Comparison of ENCODE assay signal across 29 cellular contexts in genomic region chr20:53438368-53438767, GRCh38.
"Had no signal": no experiment of that assay in that cellular context is flagged by ENCODE, and none has a peak within 500 bp of the region (broad histone marks: within the 10 kb centered on the region; RNA-seq: fewer than 3 reads in every experiment).

No MANE protein-coding gene starts in this region.

- H3K4me3 ChIP-seq: stomach, suprapubic skin, testis, thoracic aorta, thyroid gland, tibial artery, tibial nerve, transverse colon, upper lobe of left lung, upper lobe of right lung, uterus, vagina had no signal

- DNase-seq: stimulated activated CD4-positive, alpha-beta T cell treated with anti-CD3 and anti-CD28 coated beads, Interleukin-2, amount 100 ng/mL, for 48 hours; stimulated activated CD4-positive, alpha-beta T cell treated with anti-CD3 and anti-CD28 coated beads, Interleukin-4, amount 100 ng/mL, for 1 hour; stimulated activated CD4-positive, alpha-beta T cell treated with anti-CD3 and anti-CD28 coated beads, Interleukin-4, amount 100 ng/mL, for 24 hours; stimulated activated CD4-positive, alpha-beta T cell treated with anti-CD3 and anti-CD28 coated beads, Interleukin-4, amount 100 ng/mL, for 4 hours; stimulated activated CD8-positive, alpha-beta memory T cell treated with anti-CD3 and anti-CD28 coated beads, Interleukin-4, amount 100 ng/mL, for 48 hours; stimulated activated naive B cell treated with anti-CD40 and anti-IgM and Interleukin-4, amounts not matched to agents 10 μg/mL and 1 μg/mL and 100 μg/mL, for 72 hours; stimulated activated naive CD4-positive, alpha-beta T cell; stimulated activated naive CD4-positive, alpha-beta T cell treated with Interleukin-2 at 50 U/mL for 16 hours; stimulated activated naive CD8-positive, alpha-beta T cell treated with anti-CD3 and anti-CD28 coated beads, Interleukin-15, amount 100 ng/mL, for 72 hours; stimulated activated naive CD8-positive, alpha-beta T cell treated with anti-CD3 and anti-CD28 coated beads, Interleukin-15, Interleukin-2, amounts not matched to agents 100 U/mL and 50 U/mL, for 24 hours; stomach; substantia nigra; testis; thyroid gland; tibial artery; transverse colon; trophoblast cell; upper lobe of right lung; uterus had no signal

- H3K9me3 ChIP-seq: stomach, suprapubic skin, testis, thoracic aorta, thyroid gland, tibial artery, tibial nerve, transverse colon, upper lobe of left lung, upper lobe of right lung, uterus, vagina had no signal

- H3K27me3 Mint-ChIP-seq: stimulated activated naive CD8-positive, alpha-beta T cell treated with anti-CD3 and anti-CD28 coated beads, Interleukin-15, amount 100 ng/mL, for 72 hours; type B pancreatic cell had no signal

- H3K27ac ChIP-seq: stomach, suprapubic skin, thoracic aorta, thyroid gland, tibial artery, tibial nerve, transverse colon, upper lobe of left lung, upper lobe of right lung, uterus, vagina had no signal

- H3K27me3 ChIP-seq: stomach, suprapubic skin, testis, thyroid gland, tibial artery, tibial nerve, transverse colon, upper lobe of left lung, upper lobe of right lung, uterus, vagina had no signal

- ATAC-seq: stimulated activated effector memory CD8-positive, alpha-beta T cell treated with anti-CD3 and anti-CD28 coated beads, Interleukin-12 subunit alpha, Interleukin-12 subunit beta, amount 100 ng/mL, for 72 hours; stimulated activated memory B cell treated with anti-CD40 and anti-IgM and Interleukin-4, amounts not matched to agents 10 μg/mL and 1 μg/mL and 100 μg/mL, for 72 hours; stimulated activated naive B cell treated with anti-CD40 and anti-IgM and Interleukin-4, amounts not matched to agents 10 μg/mL and 1 μg/mL and 100 μg/mL, for 72 hours; stimulated activated naive CD8-positive, alpha-beta T cell treated with anti-CD3 and anti-CD28 coated beads, Interleukin-15, amount 100 ng/mL, for 72 hours; stimulated activated naive CD8-positive, alpha-beta T cell treated with anti-CD3 and anti-CD28 coated beads, Interleukin-15, Interleukin-2, amounts not matched to agents 100 U/mL and 50 U/mL, for 24 hours; upper lobe of right lung had no signal

- H3K4me1 ChIP-seq: stomach, tibial artery, tibial nerve, transverse colon, upper lobe of left lung, upper lobe of right lung, uterus had no signal

- H3K36me3 ChIP-seq: stomach, suprapubic skin, thoracic aorta, thyroid gland, tibial artery, tibial nerve, transverse colon, upper lobe of left lung, upper lobe of right lung, uterus, vagina had no signal

- H3K36me3 Mint-ChIP-seq: stimulated activated effector memory CD8-positive, alpha-beta T cell treated with anti-CD3 and anti-CD28 coated beads, Interleukin-12 subunit alpha, Interleukin-12 subunit beta, amount 100 ng/mL, for 72 hours had no signal

- H3K9me3 Mint-ChIP-seq: stimulated activated effector memory CD8-positive, alpha-beta T cell treated with anti-CD3 and anti-CD28 coated beads, Interleukin-12 subunit alpha, Interleukin-12 subunit beta, amount 100 ng/mL, for 72 hours; stimulated activated naive CD8-positive, alpha-beta T cell treated with anti-CD3 and anti-CD28 coated beads, Interleukin-15, Interleukin-2, amounts not matched to agents 100 ng/mL and 50 ng/mL, for 24 hours; type B pancreatic cell had no signal

- FAIRE-seq: urothelium cell line had no signal

- H3K27ac Mint-ChIP-seq: stimulated activated effector memory CD8-positive, alpha-beta T cell treated with anti-CD3 and anti-CD28 coated beads, Interleukin-12 subunit alpha, Interleukin-12 subunit beta, amount 100 ng/mL, for 72 hours; stimulated activated memory B cell treated with anti-CD40 and anti-IgM and Interleukin-4, amounts not matched to agents 10 μg/mL and 1 μg/mL and 100 μg/mL, for 72 hours; stimulated activated naive B cell treated with anti-CD40 and anti-IgM and Interleukin-4, amounts not matched to agents 10 μg/mL and 1 μg/mL and 100 μg/mL, for 72 hours; stimulated activated naive CD8-positive, alpha-beta T cell treated with anti-CD3 and anti-CD28 coated beads, Interleukin-15, amount 100 ng/mL, for 72 hours; stimulated activated naive CD8-positive, alpha-beta T cell treated with anti-CD3 and anti-CD28 coated beads, Interleukin-15, Interleukin-2, amounts not matched to agents 100 ng/mL and 50 ng/mL, for 24 hours; type B pancreatic cell had no signal

- H3K4me3 Mint-ChIP-seq: stimulated activated effector memory CD8-positive, alpha-beta T cell treated with anti-CD3 and anti-CD28 coated beads, Interleukin-12 subunit alpha, Interleukin-12 subunit beta, amount 100 ng/mL, for 72 hours; stimulated activated memory B cell treated with anti-CD40 and anti-IgM and Interleukin-4, amounts not matched to agents 10 μg/mL and 1 μg/mL and 100 μg/mL, for 72 hours; stimulated activated naive B cell treated with anti-CD40 and anti-IgM and Interleukin-4, amounts not matched to agents 10 μg/mL and 1 μg/mL and 100 μg/mL, for 72 hours; stimulated activated naive CD8-positive, alpha-beta T cell treated with anti-CD3 and anti-CD28 coated beads, Interleukin-15, amount 100 ng/mL, for 72 hours; stimulated activated naive CD8-positive, alpha-beta T cell treated with anti-CD3 and anti-CD28 coated beads, Interleukin-15, Interleukin-2, amounts not matched to agents 100 ng/mL and 50 ng/mL, for 24 hours; type B pancreatic cell had no signal

- H3K4me1 Mint-ChIP-seq: stimulated activated effector memory CD8-positive, alpha-beta T cell treated with anti-CD3 and anti-CD28 coated beads, Interleukin-12 subunit alpha, Interleukin-12 subunit beta, amount 100 ng/mL, for 72 hours; stimulated activated memory B cell treated with anti-CD40 and anti-IgM and Interleukin-4, amounts not matched to agents 10 μg/mL and 1 μg/mL and 100 μg/mL, for 72 hours; stimulated activated naive B cell treated with anti-CD40 and anti-IgM and Interleukin-4, amounts not matched to agents 10 μg/mL and 1 μg/mL and 100 μg/mL, for 72 hours; stimulated activated naive CD8-positive, alpha-beta T cell treated with anti-CD3 and anti-CD28 coated beads, Interleukin-15, amount 100 ng/mL, for 72 hours had no signal
